ENCODE assay signal across 8 cellular contexts in the genomic region with DNA sequence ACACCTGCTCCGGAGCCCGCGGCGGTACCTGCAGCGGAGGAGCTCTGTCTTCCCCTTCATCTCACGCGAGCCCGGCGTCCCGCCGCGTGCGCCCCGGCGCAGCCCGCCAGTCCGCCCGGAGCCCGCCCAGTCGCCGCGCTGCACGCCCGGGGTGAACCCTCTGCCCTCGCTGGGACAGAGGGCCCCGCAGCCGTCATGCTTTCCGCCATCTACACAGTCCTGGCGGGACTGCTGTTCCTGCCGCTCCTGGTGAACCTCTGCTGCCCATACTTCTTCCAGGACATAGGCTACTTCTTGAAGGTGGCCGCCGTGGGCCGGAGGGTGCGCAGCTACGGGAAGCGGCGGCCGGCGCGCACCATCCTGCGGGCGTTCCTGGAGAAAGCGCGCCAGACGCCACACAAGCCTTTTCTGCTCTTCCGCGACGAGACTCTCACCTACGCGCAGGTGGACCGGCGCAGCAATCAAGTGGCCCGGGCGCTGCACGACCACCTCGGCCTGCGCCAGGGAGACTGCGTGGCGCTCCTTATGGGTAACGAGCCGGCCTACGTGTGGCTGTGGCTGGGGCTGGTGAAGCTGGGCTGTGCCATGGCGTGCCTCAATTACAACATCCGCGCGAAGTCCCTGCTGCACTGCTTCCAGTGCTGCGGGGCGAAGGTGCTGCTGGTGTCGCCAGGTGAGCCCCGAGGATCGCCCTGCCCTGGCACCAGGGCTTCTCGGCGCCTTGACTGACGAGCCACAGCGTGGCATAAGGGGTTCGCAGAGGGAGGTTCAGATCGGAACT. TPM values are rescaled to one million over a fixed set of nuclear protein-coding genes. Genes with fewer than 3 reads are reported as not detected.
A peak's percentile ranks its signal among the peaks of the same experiment; 100 is the strongest.
DNase-seq lines count a peak whose midpoint lies in the region; TF ChIP-seq lines count a peak whose summit lies in the region.

No MANE protein-coding gene starts in this region.

- intact Hi-C loops in vagina (cut with DNase I), result no loop called here

- DNase-seq in G401 (ENCODE audit: low spot score) (peak; percentile 36), NCI-H1105 treated with DMSO at 0.1 percent for 48 hours (lab: John Stamatoyannopoulos, UW) (peak; percentile 24), fibroblast of lung (ENCODE audit: low read depth in 2 of 2) (peak; percentile 24 to 47), neural crest cell (ENCODE audit: low read depth, low spot score) (no peak), vagina (ENCODE audit: extremely low spot score in 2 of 2) (no peak), SJCRH30 (no peak)
- peak; percentile 41 for DNase-seq in activated CD8-positive, alpha-beta memory T cell treated with anti-CD3 and anti-CD28 coated beads, Interleukin-2, amount 50 U/mL, for 4 hours

- peak overlapping the region; percentile 61 for H2AFZ ChIP-seq in fibroblast of lung (ENCODE audit: low read length)

- H3K4me2 ChIP-seq in fibroblast of lung (ENCODE audit: extremely low read depth, insufficient read depth, low read length), result peak overlapping the region; percentile 86

- H3K9me3 ChIP-seq in HEK293 (ENCODE audit: control insufficient read depth, insufficient read depth, low read depth, low read length) (no peaks in the 10 kb centered on the region), fibroblast of lung (ENCODE audit: control insufficient read depth, insufficient read depth, low read depth, low read length) (no peaks in the 10 kb centered on the region), vagina (no peaks in the 10 kb centered on the region), SJCRH30 (replicated peaks) (no peaks in the 10 kb centered on the region)

- peaks cover 17% of the 10 kb centered on the region for H3K4me1 Mint-ChIP-seq in neural crest cell

- peak overlapping the region; percentile 88 for H3K4me3 Mint-ChIP-seq in neural crest cell

- H3K9ac ChIP-seq in fibroblast of lung (ENCODE audit: insufficient read depth, low read length), result no peak overlapping the region

- no peaks in the 10 kb centered on the region for H3K79me2 ChIP-seq in fibroblast of lung (ENCODE audit: control insufficient read depth, insufficient read depth, low read length)

- peak overlapping the region; percentile 40; the same call in 1 of the 2 replicates for H3K27ac ChIP-seq in HEK293 (ENCODE audit: extremely low read depth, low read depth, low read length)
- H3K27ac ChIP-seq in fibroblast of lung (ENCODE audit: insufficient read depth, low read length), result no peak overlapping the region
- no peak overlapping the region for H3K27ac ChIP-seq in vagina
- H3K27ac ChIP-seq in SJCRH30, result no peak overlapping the region

- H4K20me1 ChIP-seq in fibroblast of lung (ENCODE audit: control insufficient read depth, extremely low read depth, insufficient read depth, low read length), result no peaks in the 10 kb centered on the region

- H3K27me3 ChIP-seq in fibroblast of lung (ENCODE audit: control insufficient read depth, insufficient read depth, low read length) (peaks cover 15% of the 10 kb centered on the region), vagina (peaks cover 5% of the 10 kb centered on the region), SJCRH30 (no peaks in the 10 kb centered on the region)

- no peak for TF ChIP-seq POLR2A in vagina (IDR thresholded peaks at IDR 0.05)

- H3K9me3 Mint-ChIP-seq in neural crest cell, result no peaks in the 10 kb centered on the region

- POLR2A ChIA-PET in HEK293 (lab: Yijun Ruan, JAX), result interaction anchor here (0.7 kb wide), 1 partner anchor 27 kb away, joined by 3 read pairs; no protein-coding TSS in a partner anchor

- H3K27me3 Mint-ChIP-seq in neural crest cell (ENCODE audit: low read depth), result peaks cover 74% of the 10 kb centered on the region

- peaks cover 3% of the 10 kb centered on the region; the same call in 1 of the 2 replicates for H3K4me1 ChIP-seq in HEK293 (ENCODE audit: control insufficient read depth, insufficient read depth, low read length)
- H3K4me1 ChIP-seq in fibroblast of lung (ENCODE audit: control insufficient read depth, extremely low read depth, insufficient read depth, low read length), result no peaks in the 10 kb centered on the region
- peaks cover 13% of the 10 kb centered on the region for H3K4me1 ChIP-seq in vagina
- H3K4me1 ChIP-seq in SJCRH30, result no peaks in the 10 kb centered on the region

- H3K4me3 ChIP-seq in HEK293 (ENCODE audit: low read depth, low read length) (peak overlapping the region; percentile 47), fibroblast of lung (replicated peaks in 1 of 4; ENCODE audit: control extremely low read depth in 1 of 4, insufficient read depth in 1 of 4, low read depth in 3 of 4, low read length in 4 of 4) (peak overlapping the region; percentile 45 to 51 (median 47)), vagina (peak overlapping the region; percentile 49 to 56), SJCRH30 (no peak overlapping the region)

- no peaks in the 10 kb centered on the region for H3K36me3 Mint-ChIP-seq in neural crest cell (ENCODE audit: low read depth)

- CTCF ChIA-PET in HEK293 (lab: Yijun Ruan, JAX), result interaction anchor here (0.9 to 2.0 kb wide), 4 partner anchors 12 to 289 kb away, joined by 3 to 8 read pairs (median 6); no protein-coding TSS in a partner anchor

- in situ Hi-C loops in G401 (cut with HindIII; ENCODE audit: low sequenced_read_pairs), result no loop called here

- TF ChIP-seq CTCF in HEK293 (tag by site-specific recombination; IDR thresholded peaks at IDR 0.05), result no peak
- TF ChIP-seq CTCF in fibroblast of lung (conservative IDR thresholded peaks at IDR 0.05 in 1 of 2, IDR thresholded peaks at IDR 0.05 in 1 of 2; ENCODE audit: low read depth in 1 of 2, low read length in 2 of 2), result no peak
- TF ChIP-seq CTCF in neural crest cell (conservative IDR thresholded peaks at IDR 0.05), result no peak
- TF ChIP-seq CTCF in vagina (IDR thresholded peaks at IDR 0.05), result no peak

- H3K27ac Mint-ChIP-seq in neural crest cell (ENCODE audit: unreplicated experiment), result no peak overlapping the region

- no peaks in the 10 kb centered on the region for H3K36me3 ChIP-seq in HEK293 (ENCODE audit: control insufficient read depth in 2 of 2, insufficient read depth in 1 of 2, low read length in 2 of 2)
- H3K36me3 ChIP-seq in fibroblast of lung (ENCODE audit: control insufficient read depth, insufficient read depth, low read length), result no peaks in the 10 kb centered on the region
- no peaks in the 10 kb centered on the region for H3K36me3 ChIP-seq in vagina
- no peaks in the 10 kb centered on the region for H3K36me3 ChIP-seq in SJCRH30

TF ChIP-seq in HEK293, 187 proteins besides CTCF, POLR2A, EP300 and RAD21 (continues in another document):
- TF ChIP-seq, protein P1, sequence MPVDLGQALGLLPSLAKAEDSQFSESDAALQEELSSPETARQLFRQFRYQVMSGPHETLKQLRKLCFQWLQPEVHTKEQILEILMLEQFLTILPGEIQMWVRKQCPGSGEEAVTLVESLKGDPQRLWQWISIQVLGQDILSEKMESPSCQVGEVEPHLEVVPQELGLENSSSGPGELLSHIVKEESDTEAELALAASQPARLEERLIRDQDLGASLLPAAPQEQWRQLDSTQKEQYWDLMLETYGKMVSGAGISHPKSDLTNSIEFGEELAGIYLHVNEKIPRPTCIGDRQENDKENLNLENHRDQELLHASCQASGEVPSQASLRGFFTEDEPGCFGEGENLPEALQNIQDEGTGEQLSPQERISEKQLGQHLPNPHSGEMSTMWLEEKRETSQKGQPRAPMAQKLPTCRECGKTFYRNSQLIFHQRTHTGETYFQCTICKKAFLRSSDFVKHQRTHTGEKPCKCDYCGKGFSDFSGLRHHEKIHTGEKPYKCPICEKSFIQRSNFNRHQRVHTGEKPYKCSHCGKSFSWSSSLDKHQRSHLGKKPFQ (tag by site-specific recombination; IDR thresholded peaks at IDR 0.05), result no peak
- TF ChIP-seq SCRT2 (tag by site-specific recombination; IDR thresholded peaks at IDR 0.05), result peak; percentile 87
- no peak for TF ChIP-seq OSR2 (tag by site-specific recombination; IDR thresholded peaks at IDR 0.05)
- TF ChIP-seq, protein P2, sequence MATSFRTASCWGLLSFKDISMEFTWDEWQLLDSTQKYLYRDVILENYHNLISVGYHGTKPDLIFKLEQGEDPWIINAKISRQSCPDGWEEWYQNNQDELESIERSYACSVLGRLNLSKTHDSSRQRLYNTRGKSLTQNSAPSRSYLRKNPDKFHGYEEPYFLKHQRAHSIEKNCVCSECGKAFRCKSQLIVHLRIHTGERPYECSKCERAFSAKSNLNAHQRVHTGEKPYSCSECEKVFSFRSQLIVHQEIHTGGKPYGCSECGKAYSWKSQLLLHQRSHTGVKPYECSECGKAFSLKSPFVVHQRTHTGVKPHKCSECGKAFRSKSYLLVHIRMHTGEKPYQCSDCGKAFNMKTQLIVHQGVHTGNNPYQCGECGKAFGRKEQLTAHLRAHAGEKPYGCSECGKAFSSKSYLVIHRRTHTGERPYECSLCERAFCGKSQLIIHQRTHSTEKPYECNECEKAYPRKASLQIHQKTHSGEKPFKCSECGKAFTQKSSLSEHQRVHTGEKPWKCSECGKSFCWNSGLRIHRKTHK (tag by site-specific recombination; IDR thresholded peaks at IDR 0.05), result no peak
- peak; percentile 37; the same call in 1 of the 2 replicates for TF ChIP-seq ZNF777 (tag by site-specific recombination; IDR thresholded peaks at IDR 0.05; ENCODE audit: borderline replicate concordance)
- TF ChIP-seq, protein P3, sequence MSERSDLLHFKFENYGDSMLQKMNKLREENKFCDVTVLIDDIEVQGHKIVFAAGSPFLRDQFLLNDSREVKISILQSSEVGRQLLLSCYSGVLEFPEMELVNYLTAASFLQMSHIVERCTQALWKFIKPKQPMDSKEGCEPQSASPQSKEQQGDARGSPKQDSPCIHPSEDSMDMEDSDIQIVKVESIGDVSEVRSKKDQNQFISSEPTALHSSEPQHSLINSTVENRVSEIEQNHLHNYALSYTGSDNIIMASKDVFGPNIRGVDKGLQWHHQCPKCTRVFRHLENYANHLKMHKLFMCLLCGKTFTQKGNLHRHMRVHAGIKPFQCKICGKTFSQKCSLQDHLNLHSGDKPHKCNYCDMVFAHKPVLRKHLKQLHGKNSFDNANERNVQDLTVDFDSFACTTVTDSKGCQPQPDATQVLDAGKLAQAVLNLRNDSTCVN (tag by site-specific recombination; optimal IDR thresholded peaks at IDR 0.05), result peak; percentile 80
- TF ChIP-seq TCF7L2 (IDR thresholded peaks at IDR 0.05; ENCODE audit: borderline replicate concordance, low read depth, low read length), result no peak
- TF ChIP-seq ZBTB17 (tag by site-specific recombination; IDR thresholded peaks at IDR 0.05), result peak; percentile 76
- TF ChIP-seq ZNF335 (tag by site-specific recombination; conservative IDR thresholded peaks at IDR 0.05), result peak; percentile 75
- peak; percentile 41; the same call in 1 of the 2 replicates for TF ChIP-seq ZBTB20 (tag by site-specific recombination; IDR thresholded peaks at IDR 0.05)
- 0 out of 2 replicates have a peak, but pooled peaks have one; percentile 18 for TF ChIP-seq YY1 (tag by site-specific recombination; IDR thresholded peaks at IDR 0.05)

RNA-seq across cellular contexts. Expression of a gene that starts 0.4 kb away (rescaled TPM):
- 0.06 TPM in 1 of 2 replicates, not detected in the other for total RNA-seq in G401 (2014; rRNA removed; shearing (Covaris generic))
- under 0.01 and 0.66 TPM in 2 replicates for total RNA-seq in fibroblast of lung
- 0.23 and 0.49 TPM in 2 replicates for polyA plus RNA-seq in fibroblast of lung
- 0.23 and 0.35 TPM in 2 replicates for polyA plus RNA-seq in fibroblast of lung (2012)
- not detected in 2 replicates for polyA minus RNA-seq in fibroblast of lung (ENCODE audit: low replicate concordance)
- total RNA-seq in neural crest cell, result 0.86 and 0.91 TPM in 2 replicates
- total RNA-seq in vagina, result 3.2 TPM
- not detected in 2 replicates for total RNA-seq in SJCRH30 (2014; rRNA removed; shearing (Covaris generic))

Comparison
In these comparisons a context has a peak if more than half of its experiments do, and no peak if none do; other contexts are left out.
1. DNase-seq: peak in G401 (single experiment), NCI-H1105 treated with DMSO at 0.1 percent for 48 hours (single experiment), activated CD8-positive, alpha-beta memory T cell treated with anti-CD3 and anti-CD28 coated beads, Interleukin-2, amount 50 U/mL, for 4 hours (single experiment) and fibroblast of lung (2 of 2); none in neural crest cell (single experiment), vagina (0 of 2) and SJCRH30 (0 of 2).